10 cellular contexts compared by ENCODE assay signal in the genomic region with DNA sequence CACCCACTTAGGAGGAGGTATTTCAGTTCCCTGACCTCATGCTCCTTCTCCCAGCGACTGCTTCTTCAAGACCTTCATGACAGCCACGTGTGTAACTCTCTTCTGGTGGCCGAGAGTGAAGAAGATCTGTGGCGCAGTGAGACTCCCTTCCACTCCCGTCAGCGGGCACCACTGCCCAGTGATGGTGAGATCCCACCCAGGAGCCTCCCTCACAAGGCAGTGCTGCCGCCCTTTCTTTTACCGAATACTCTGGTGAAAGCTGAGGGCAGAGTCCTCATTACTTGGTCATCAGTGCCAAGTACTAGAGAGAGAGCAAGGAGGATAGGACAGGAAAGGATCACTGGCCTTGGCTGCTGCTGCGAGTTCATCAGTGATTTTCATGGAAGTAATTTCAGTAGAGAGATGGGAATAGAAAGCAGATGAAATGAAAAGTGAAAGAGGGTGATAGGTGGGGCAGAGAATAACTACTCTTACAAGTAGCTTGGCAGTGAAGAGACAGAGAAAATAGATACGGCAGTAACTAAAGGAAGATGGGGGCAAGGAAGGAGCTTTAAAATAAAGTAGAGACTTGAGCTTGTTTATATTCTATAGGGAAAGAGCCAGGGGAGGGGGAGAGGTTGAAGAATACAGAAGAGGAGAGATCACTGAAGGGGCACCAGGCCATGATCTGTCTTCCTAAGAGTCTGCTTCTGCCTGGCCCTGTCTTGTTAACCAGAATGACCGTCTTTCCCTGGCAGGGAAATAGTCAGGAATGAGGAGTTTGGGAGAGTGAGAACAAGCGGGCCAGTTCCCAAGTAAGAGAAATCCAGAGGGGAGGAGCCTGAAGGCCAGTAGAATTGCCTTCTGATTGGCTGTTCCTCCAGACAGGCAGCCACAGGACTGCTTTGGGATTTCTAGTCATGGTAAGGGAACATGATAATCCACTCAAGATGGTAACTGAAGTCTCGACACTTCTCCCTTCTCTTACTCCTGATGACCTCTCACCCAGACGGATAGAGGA. TPM values are rescaled to one million over a fixed set of nuclear protein-coding genes. Genes with fewer than 3 reads are reported as not detected.
DNase-seq lines count a peak whose midpoint lies in the region; ATAC-seq and TF ChIP-seq lines count a peak whose summit lies in the region.
"Had no signal": no experiment of that assay in that cellular context is flagged by ENCODE, and none has a peak within 500 bp of the region (broad histone marks: within the 10 kb centered on the region; RNA-seq: fewer than 3 reads in every experiment).

No MANE protein-coding gene starts in this region.

- peak overlapping the region; percentile 15 for H3K27ac ChIP-seq in effector memory CD4-positive, alpha-beta T cell (ENCODE audit: insufficient read depth, low read length, poor library complexity, severe bottlenecking)
- H3K27ac ChIP-seq in lung (ENCODE audit: low read depth in 1 of 2, low read length in 1 of 2): peak overlapping the region in 1 of 2 donors; percentile 23
- H3K27ac ChIP-seq in suprapubic skin: peak overlapping the region; percentile 4
- H3K27ac ChIP-seq: A549 had no signal

- no peak overlapping the region for H3K4me3 Mint-ChIP-seq in activated CD4-positive, alpha-beta T cell treated with anti-CD3 and anti-CD28 coated beads for 36 hours
- H3K4me3 Mint-ChIP-seq in activated CD8-positive, alpha-beta T cell treated with anti-CD3 and anti-CD28 coated beads for 36 hours: no peak overlapping the region

- H3K27ac Mint-ChIP-seq in activated CD4-positive, alpha-beta T cell treated with anti-CD3 and anti-CD28 coated beads for 36 hours: no peak overlapping the region
- no peak overlapping the region for H3K27ac Mint-ChIP-seq in activated CD8-positive, alpha-beta T cell treated with anti-CD3 and anti-CD28 coated beads for 36 hours

- H3K4me1 Mint-ChIP-seq in activated CD4-positive, alpha-beta T cell treated with anti-CD3 and anti-CD28 coated beads for 36 hours: no peaks in the 10 kb centered on the region
- H3K4me1 Mint-ChIP-seq in activated CD8-positive, alpha-beta T cell treated with anti-CD3 and anti-CD28 coated beads for 36 hours (ENCODE audit: low read depth): no peaks in the 10 kb centered on the region

- CTCF ChIA-PET in activated CD4-positive, alpha-beta T cell treated with anti-CD3 and anti-CD28 coated beads for 36 hours (lab: Charles Lee): interaction anchor here (0.8 kb wide), 1 partner anchor 21 kb away, joined by 3 read pairs; no protein-coding TSS in a partner anchor
- CTCF ChIA-PET in activated CD8-positive, alpha-beta T cell treated with anti-CD3 and anti-CD28 coated beads for 36 hours (lab: Charles Lee): no interaction called here

- 77 to 83% methylated on average over 14 of the region's 14 CpGs for WGBS in lung, 2 donors
- WGBS in suprapubic skin: 68% methylated on average over 13 of the region's 14 CpGs

- no peak for TF ChIP-seq EP300 in suprapubic skin (IDR thresholded peaks at IDR 0.05)

- no peak for TF ChIP-seq POLR2A in suprapubic skin (IDR thresholded peaks at IDR 0.05)

- peaks cover 64% of the 10 kb centered on the region for H3K36me3 ChIP-seq in effector memory CD4-positive, alpha-beta T cell (ENCODE audit: control insufficient read depth, insufficient read depth, low read length)
- H3K36me3 ChIP-seq in lung (ENCODE audit: control insufficient read depth in 2 of 2, insufficient read depth in 2 of 2, low read length in 2 of 2): peaks cover 14 to 60% of the 10 kb centered on the region in 2 donors
- peaks cover 82% of the 10 kb centered on the region for H3K36me3 ChIP-seq in suprapubic skin

- H3K27me3 Mint-ChIP-seq in activated CD4-positive, alpha-beta T cell treated with anti-CD3 and anti-CD28 coated beads for 36 hours: no peaks in the 10 kb centered on the region
- H3K27me3 Mint-ChIP-seq in activated CD8-positive, alpha-beta T cell treated with anti-CD3 and anti-CD28 coated beads for 36 hours: no peaks in the 10 kb centered on the region

- TF ChIP-seq CTCF in lung (IDR thresholded peaks at IDR 0.05; ENCODE audit: control extremely low read depth, extremely low read depth) (no peak), suprapubic skin (IDR thresholded peaks at IDR 0.05) (no peak)
- TF ChIP-seq CTCF in activated CD8-positive, alpha-beta T cell treated with anti-CD3 and anti-CD28 coated beads for 36 hours (IDR thresholded peaks at IDR 0.05): no peak

- intact Hi-C loops in activated CD4-positive, alpha-beta T cell treated with anti-CD3 and anti-CD28 coated beads for 36 hours (cut with DNase I, micrococcal nuclease): no loop called here
- intact Hi-C loops in activated CD8-positive, alpha-beta T cell treated with anti-CD3 and anti-CD28 coated beads for 36 hours (cut with micrococcal nuclease): no loop called here

- no peaks in the 10 kb centered on the region for H3K9me3 ChIP-seq in effector memory CD4-positive, alpha-beta T cell (ENCODE audit: control insufficient read depth, low read length)
- H3K9me3 ChIP-seq in lung (ENCODE audit: control insufficient read depth in 2 of 2, insufficient read depth in 1 of 2, low read length in 1 of 2) (no peaks in the 10 kb centered on the region), suprapubic skin (no peaks in the 10 kb centered on the region)
- H3K9me3 ChIP-seq: A549 had no signal

- H3K27me3 ChIP-seq in effector memory CD4-positive, alpha-beta T cell (replicated peaks; ENCODE audit: control insufficient read depth, insufficient read depth, low read length, poor library complexity, severe bottlenecking): no peaks in the 10 kb centered on the region
- H3K27me3 ChIP-seq in lung (ENCODE audit: control insufficient read depth, insufficient read depth) (no peaks in the 10 kb centered on the region), suprapubic skin (no peaks in the 10 kb centered on the region)

- POLR2A ChIA-PET in activated CD4-positive, alpha-beta T cell treated with anti-CD3 and anti-CD28 coated beads for 36 hours (lab: Charles Lee): no interaction called here
- POLR2A ChIA-PET in activated CD8-positive, alpha-beta T cell treated with anti-CD3 and anti-CD28 coated beads for 36 hours (lab: Charles Lee): interaction anchor here (0.6 to 1.7 kb wide), 3 partner anchors 14 to 1267 kb away, joined by 3 to 6 read pairs (median 3); a partner anchor contains a TSS

- no peaks in the 10 kb centered on the region for H3K9me3 Mint-ChIP-seq in activated CD4-positive, alpha-beta T cell treated with anti-CD3 and anti-CD28 coated beads for 36 hours (ENCODE audit: low read depth)
- H3K9me3 Mint-ChIP-seq in activated CD8-positive, alpha-beta T cell treated with anti-CD3 and anti-CD28 coated beads for 36 hours: no peaks in the 10 kb centered on the region

- ATAC-seq in activated CD4-positive, alpha-beta T cell treated with anti-CD3 and anti-CD28 coated beads for 36 hours: no peak
- peak; percentile 30 for ATAC-seq in lung (ENCODE audit: insufficient read depth, low FRiP score)
- ATAC-seq in activated CD8-positive, alpha-beta T cell treated with anti-CD3 and anti-CD28 coated beads for 36 hours: no peak
- ATAC-seq: A549 had no signal

- peaks cover 30% of the 10 kb centered on the region for H3K36me3 Mint-ChIP-seq in activated CD4-positive, alpha-beta T cell treated with anti-CD3 and anti-CD28 coated beads for 36 hours (ENCODE audit: low read depth)
- H3K36me3 Mint-ChIP-seq in activated CD8-positive, alpha-beta T cell treated with anti-CD3 and anti-CD28 coated beads for 36 hours (ENCODE audit: low read depth): peaks cover 10% of the 10 kb centered on the region

- H3K4me3 ChIP-seq in effector memory CD4-positive, alpha-beta T cell (ENCODE audit: insufficient read depth, low read depth, low read length, poor library complexity, severe bottlenecking): no peak overlapping the region
- H3K4me3 ChIP-seq in lung (no peak overlapping the region), suprapubic skin (no peak overlapping the region)
- H3K4me3 ChIP-seq: A549 had no signal

- no peaks in the 10 kb centered on the region for H3K4me1 ChIP-seq in effector memory CD4-positive, alpha-beta T cell (ENCODE audit: control insufficient read depth, insufficient read depth, low read length, poor library complexity, severe bottlenecking)
- H3K4me1 ChIP-seq in lung (ENCODE audit: control insufficient read depth in 2 of 2, insufficient read depth in 2 of 2, low read length in 2 of 2) (no peaks in the 10 kb centered on the region), suprapubic skin (peaks cover 10% of the 10 kb centered on the region)
- H3K4me1 ChIP-seq: A549 had no signal

- DNase-seq in activated CD4-positive, alpha-beta T cell treated with anti-CD3 and anti-CD28 coated beads for 36 hours: peak; percentile 2
- DNase-seq in activated CD4-positive, alpha-beta T cell treated with anti-CD3 and anti-CD28 coated beads, Interleukin-2, amount 50 U/mL, for 4 hours: no peak
- DNase-seq in effector memory CD4-positive, alpha-beta T cell: no peak
- DNase-seq in lung (ENCODE audit: low spot score) (no peak), suprapubic skin (ENCODE audit: low spot score in 2 of 2) (peak; percentile 63 to 67), NCI-H446 treated with DMSO at 0.1 percent for 48 hours (lab: John Stamatoyannopoulos, UW) (no peak), AML-193 (lab: John Stamatoyannopoulos, UW) (no peak)
- no peak for DNase-seq in activated CD8-positive, alpha-beta T cell treated with anti-CD3 and anti-CD28 coated beads for 36 hours
- DNase-seq: MM.1S had no signal

RNA-seq across cellular contexts. Expression of a gene that starts 18.3 kb away (rescaled TPM):
- 10 to 100 TPM; 10.8 to 13.5 TPM for total RNA-seq in activated CD4-positive, alpha-beta T cell treated with anti-CD3 and anti-CD28 coated beads for 36 hours
- 10 to 100 TPM; 66.5 to 72.4 TPM for total RNA-seq in lung
- 100 to 1,000 TPM in 1 of 2 donors, 10 to 100 TPM in 1; 35.8 to 103 TPM for polyA plus RNA-seq in lung
- 10 to 100 TPM; 27.8 to 55.8 (median 39.5) TPM for total RNA-seq in suprapubic skin
- 1 to 10 TPM; 4.1 to 5.6 TPM for total RNA-seq in activated CD8-positive, alpha-beta T cell treated with anti-CD3 and anti-CD28 coated beads for 36 hours

RNA-seq across cellular contexts. Expression of a gene that starts 45.7 kb away (rescaled TPM):
- total RNA-seq in activated CD4-positive, alpha-beta T cell treated with anti-CD3 and anti-CD28 coated beads for 36 hours: 10 to 100 TPM; 33.6 to 36.3 TPM
- total RNA-seq in lung (10 to 100 TPM; 48.5 to 71.5 TPM), suprapubic skin (100 to 1,000 TPM in 1 of 4 donors, 10 to 100 TPM in 3; 44.2 to 132 (median 65.5) TPM)
- polyA plus RNA-seq in lung: 10 to 100 TPM; 15.2 to 31.8 TPM
- total RNA-seq in activated CD8-positive, alpha-beta T cell treated with anti-CD3 and anti-CD28 coated beads for 36 hours: 10 to 100 TPM; 30.1 to 33.3 TPM

RNA-seq across cellular contexts. Expression of a gene that starts 45.8 kb away (rescaled TPM):
- total RNA-seq in activated CD4-positive, alpha-beta T cell treated with anti-CD3 and anti-CD28 coated beads for 36 hours: 10 to 100 TPM; 32.3 to 36.6 TPM
- 10 to 100 TPM; 35.5 to 44.4 TPM for total RNA-seq in lung
- 10 to 100 TPM; 35.9 to 45.1 TPM for polyA plus RNA-seq in lung
- 10 to 100 TPM; 26.8 to 43.2 (median 40.3) TPM for total RNA-seq in suprapubic skin
- 10 to 100 TPM; 33.5 to 34.5 TPM for total RNA-seq in activated CD8-positive, alpha-beta T cell treated with anti-CD3 and anti-CD28 coated beads for 36 hours

Comparison
In these comparisons a context has a peak if more than half of its experiments do, and no peak if none do; other contexts are left out.
1. DNase-seq: peak in activated CD4-positive, alpha-beta T cell treated with anti-CD3 and anti-CD28 coated beads for 36 hours (single experiment) and suprapubic skin (2 of 2); none in activated CD4-positive, alpha-beta T cell treated with anti-CD3 and anti-CD28 coated beads, Interleukin-2, amount 50 U/mL, for 4 hours (0 of 2), effector memory CD4-positive, alpha-beta T cell (0 of 3), lung (single experiment), activated CD8-positive, alpha-beta T cell treated with anti-CD3 and anti-CD28 coated beads for 36 hours (single experiment), NCI-H446 treated with DMSO at 0.1 percent for 48 hours (single experiment) and AML-193 (0 of 2).